34 cellular contexts compared by ENCODE assay signal in genomic region chr17:10549108-10549842, GRCh38. TPM values are rescaled to one million over a fixed set of nuclear protein-coding genes. Genes with fewer than 3 reads are reported as not detected.
DNase-seq lines count a peak whose midpoint lies in the region; ATAC-seq, FAIRE-seq and TF ChIP-seq lines count a peak whose summit lies in the region.
"Had no signal": no experiment of that assay in that cellular context is flagged by ENCODE, and none has a peak within 500 bp of the region (broad histone marks: within the 10 kb centered on the region; RNA-seq: fewer than 3 reads in every experiment).

Gene MYH2 (minus strand): TSS chr17:10549658. CDS start chr17:10547920, 1,738 bp downstream.

- 20% methylated on average over 9 of the region's 9 CpGs; no CpG with 5 or more reads in 1 of the 2 experiments for WGBS in H1 (ENCODE audit: extremely low coverage in 1 of 2, insufficient coverage in 1 of 2, insufficient read length in 1 of 2, insufficient replicate concordance in 2 of 2, low coverage in 1 of 2, low lambda C conversion rate in 2 of 2, missing lambda C conversion rate in 1 of 2), 2 experiments
- no CpG with 5 or more reads among the region's 9 CpGs for WGBS in mesendoderm (ENCODE audit: extremely low coverage, insufficient coverage, low lambda C conversion rate)
- 42% methylated on average over 9 of the region's 9 CpGs for WGBS in smooth muscle cell (ENCODE audit: low lambda C conversion rate)

- peaks cover 18 to 25% of the 10 kb centered on the region in 2 donors for H3K27me3 Mint-ChIP-seq in natural killer cell treated with Interleukin-12 subunit alpha and Interleukin-12 subunit beta and Interleukin-15 and Interleukin-18, amount 100 ng/mL, for 72 hours

- H3K27ac Mint-ChIP-seq in natural killer cell treated with Interleukin-12 subunit alpha and Interleukin-12 subunit beta and Interleukin-15 and Interleukin-18, amount 100 ng/mL, for 72 hours: no peak within 1 kb of the TSS
- H3K27ac Mint-ChIP-seq: activated CD4-positive, alpha-beta T cell treated with anti-CD3 and anti-CD28 coated beads for 36 hours; activated CD8-positive, alpha-beta T cell treated with anti-CD3 and anti-CD28 coated beads, Interleukin-2, amount 10 ng/mL, durations not matched to agents 7 days and 5 days; activated T-helper 2 cell treated with anti-CD3 and anti-CD28 coated beads, Interferon-gamma antibody, Interleukin-2, Interleukin-4, amounts not matched to agents 10 μg/mL and 5 μg/mL and 100 μg/mL, durations not matched to agents 14 hours and 24 hours and 36 hours; naive B cell had no signal

- no peak within 1 kb of the TSS for H4K91ac ChIP-seq in H1 (replicated peaks; ENCODE audit: insufficient read length, low read length)

- no peaks in the 10 kb centered on the region for H3F3A ChIP-seq in smooth muscle cell (ENCODE audit: low read depth)

- H2BK20ac ChIP-seq in H1 (ENCODE audit: low read length): peak within 1 kb of the TSS; percentile 24; the same call in 1 of the 2 replicates

- no peak within 1 kb of the TSS for H3K23ac ChIP-seq in H1 (ENCODE audit: insufficient read length)
- no peak within 1 kb of the TSS for H3K23ac ChIP-seq in mesendoderm (ENCODE audit: low read length)

- POLR2A ChIA-PET in H1 (lab: Charles Lee; ENCODE audit: partially characterized antibody): no interaction called here

- H2BK15ac ChIP-seq in H1 (ENCODE audit: low read length) (no peak within 1 kb of the TSS), mesendoderm (replicated peaks; ENCODE audit: low read depth) (no peak within 1 kb of the TSS)

- no peaks in the 10 kb centered on the region; the same call in 1 of the 2 replicates for H3K23me2 ChIP-seq in H1 (ENCODE audit: low read depth, low read length)

- H2BK5ac ChIP-seq in H1 (ENCODE audit: low read depth, low read length) (peak within 1 kb of the TSS; percentile 71; the same call in 1 of the 2 replicates), mesendoderm (ENCODE audit: low read length) (no peak within 1 kb of the TSS)

- no peaks in the 10 kb centered on the region for H3K36me3 Mint-ChIP-seq in natural killer cell treated with Interleukin-12 subunit alpha and Interleukin-12 subunit beta and Interleukin-15 and Interleukin-18, amount 100 ng/mL, for 72 hours
- H3K36me3 Mint-ChIP-seq: naive B cell had no signal

- H4K20me1 ChIP-seq in H1 (replicated peaks in 1 of 2; ENCODE audit: control insufficient read depth in 1 of 2, insufficient read depth in 2 of 2, low read length in 2 of 2) (no peaks in the 10 kb centered on the region), smooth muscle cell (ENCODE audit: low read depth) (no peaks in the 10 kb centered on the region)

- TF ChIP-seq POLR2A in H1 (IDR thresholded peaks at IDR 0.05; ENCODE audit: control extremely low read depth in 1 of 2, low read depth in 2 of 2, low read length in 2 of 2): no peak

- ATAC-seq in natural killer cell treated with Interleukin-12 subunit alpha and Interleukin-12 subunit beta and Interleukin-15 and Interleukin-18, amount 100 ng/mL, for 72 hours: no peak
- ATAC-seq: activated CD4-positive, alpha-beta T cell treated with anti-CD3 and anti-CD28 coated beads for 36 hours; activated CD8-positive, alpha-beta T cell treated with anti-CD3 and anti-CD28 coated beads, Interleukin-2, amount 10 ng/mL, durations not matched to agents 7 days and 5 days; left ventricle myocardium superior had no signal

- H3K9ac ChIP-seq in H1 (replicated peaks in 1 of 4; ENCODE audit: extremely low read depth in 1 of 4, low read depth in 3 of 4, low read length in 3 of 4) (no peak within 1 kb of the TSS; a peak in 1 of 7 replicates), mesendoderm (ENCODE audit: low read length) (no peak within 1 kb of the TSS), smooth muscle cell (ENCODE audit: low read depth) (no peak within 1 kb of the TSS)

- peak within 1 kb of the TSS; percentile 53 to 57 for H3K4me2 ChIP-seq in H1 (ENCODE audit: insufficient read depth in 1 of 2, low read depth in 2 of 2, low read length in 2 of 2)
- H3K4me2 ChIP-seq in mesendoderm (ENCODE audit: low read length): no peak within 1 kb of the TSS
- no peak within 1 kb of the TSS for H3K4me2 ChIP-seq in smooth muscle cell

- no peaks in the 10 kb centered on the region for H3K4me1 Mint-ChIP-seq in natural killer cell treated with Interleukin-12 subunit alpha and Interleukin-12 subunit beta and Interleukin-15 and Interleukin-18, amount 100 ng/mL, for 72 hours (ENCODE audit: low read depth in 2 of 2)
- H3K4me1 Mint-ChIP-seq: activated CD4-positive, alpha-beta T cell treated with anti-CD3 and anti-CD28 coated beads for 36 hours; naive B cell had no signal

- no peak for TF ChIP-seq RAD21 in H1 (IDR thresholded peaks at IDR 0.05 in 1 of 2, conservative IDR thresholded peaks at IDR 0.05 in 1 of 2; ENCODE audit: low read depth in 2 of 2, low read length in 2 of 2)

- H3K79me2 ChIP-seq in H1 (ENCODE audit: control insufficient read depth in 1 of 2, insufficient read depth in 2 of 2, low read length in 2 of 2) (no peaks in the 10 kb centered on the region), mesendoderm (ENCODE audit: control insufficient read depth, insufficient read depth, low read length) (no peaks in the 10 kb centered on the region), smooth muscle cell (ENCODE audit: low read depth) (no peaks in the 10 kb centered on the region)

- H3K9me3 Mint-ChIP-seq in natural killer cell treated with Interleukin-12 subunit alpha and Interleukin-12 subunit beta and Interleukin-15 and Interleukin-18, amount 100 ng/mL, for 72 hours: no peaks in the 10 kb centered on the region
- H3K9me3 Mint-ChIP-seq: activated T-helper 2 cell treated with anti-CD3 and anti-CD28 coated beads, Interferon-gamma antibody, Interleukin-2, Interleukin-4, amounts not matched to agents 10 μg/mL and 5 μg/mL and 100 μg/mL, durations not matched to agents 14 hours and 24 hours and 36 hours had no signal

- CTCF ChIA-PET in H1 (lab: Charles Lee; ENCODE audit: partially characterized antibody): no interaction called here

- H3K27me3 ChIP-seq in H7 (ENCODE audit: control insufficient read depth, insufficient read depth, low read length): no peaks in the 10 kb centered on the region
- H3K27me3 ChIP-seq in H1 (replicated peaks in 1 of 4; ENCODE audit: control insufficient read depth in 3 of 4, extremely low read depth in 1 of 4, insufficient read depth in 3 of 4, low read length in 3 of 4): no peaks in the 10 kb centered on the region
- H3K27me3 ChIP-seq in mesendoderm (ENCODE audit: insufficient read depth, low read length, poor library complexity): no peaks in the 10 kb centered on the region
- peaks cover 4% of the 10 kb centered on the region for H3K27me3 ChIP-seq in smooth muscle cell (ENCODE audit: low read depth)
- H3K27me3 ChIP-seq: brain microvascular endothelial cell, Peyer's patch had no signal

- FAIRE-seq in H1 (lab: Jason Lieb, UNC): peak; percentile 69
- FAIRE-seq: endothelial cell of umbilical vein, H54 had no signal

- H3K4me3 ChIP-seq in H7 (ENCODE audit: insufficient read depth, low read depth, low read length) (no peak within 1 kb of the TSS), H1 (ENCODE audit: extremely low read depth in 1 of 4, insufficient read depth in 2 of 4, low read depth in 3 of 4, low read length in 4 of 4) (peak within 1 kb of the TSS in 2 of 4 experiments; percentile 1 to 43; a peak in 4 of 8 replicates), mesendoderm (ENCODE audit: low read length) (no peak within 1 kb of the TSS), smooth muscle cell (no peak within 1 kb of the TSS)
- H3K4me3 ChIP-seq: Peyer's patch, suprapubic skin had no signal

- no peak for TF ChIP-seq EP300 in H1 (IDR thresholded peaks at IDR 0.05; ENCODE audit: borderline replicate concordance in 1 of 2, low read depth in 2 of 2, low read length in 2 of 2)

- H2BK12ac ChIP-seq in H1 (ENCODE audit: low read depth, low read length): peak within 1 kb of the TSS; percentile 7; the same call in 1 of the 2 replicates

- H2AFZ ChIP-seq in H1 (ENCODE audit: low read length) (no peak within 1 kb of the TSS; the same call in 1 of the 2 replicates), smooth muscle cell (ENCODE audit: low read depth) (no peak within 1 kb of the TSS)

- H4K5ac ChIP-seq in H1 (ENCODE audit: insufficient read length, low read depth, low read length) (peak within 1 kb of the TSS; percentile 47), mesendoderm (ENCODE audit: low read length) (no peak within 1 kb of the TSS)

- no peak within 1 kb of the TSS for H2AK5ac ChIP-seq in H1 (ENCODE audit: low read depth, low read length)
- no peak within 1 kb of the TSS for H2AK5ac ChIP-seq in mesendoderm (ENCODE audit: low read length)

- H3K4ac ChIP-seq in H1 (replicated peaks; ENCODE audit: insufficient read length, low read depth, low read length): no peak within 1 kb of the TSS
- no peak within 1 kb of the TSS for H3K4ac ChIP-seq in mesendoderm (ENCODE audit: low read depth, low read length)

- DNase-seq in H7 (peak; percentile 19), H1 (ENCODE audit: low read depth in 1 of 2, low spot score in 2 of 2) (peak in 1 of 2 experiments; percentile 27), mesendoderm (peak; percentile 51), retina (peak; percentile 10), DMS 273 treated with DMSO at 0.1 percent for 48 hours (lab: John Stamatoyannopoulos, UW) (no peak), smooth muscle cell (lab: John Stamatoyannopoulos, UW; ENCODE audit: unreplicated experiment) (no peak)
- DNase-seq in natural killer cell treated with Interleukin-12 subunit alpha and Interleukin-12 subunit beta and Interleukin-15 and Interleukin-18, amount 100 ng/mL, for 72 hours (ENCODE audit: low spot score): no peak
- no peak for DNase-seq in activated CD8-positive, alpha-beta memory T cell treated with anti-CD3 and anti-CD28 coated beads for 24 hours
- DNase-seq: activated CD4-positive, alpha-beta T cell treated with anti-CD3 and anti-CD28 coated beads for 36 hours; activated CD8-positive, alpha-beta T cell treated with anti-CD3 and anti-CD28 coated beads, Interleukin-2, amount 10 ng/mL, durations not matched to agents 7 days and 5 days; activated naive CD4-positive, alpha-beta T cell treated with anti-CD3 and anti-CD28 coated beads, Interleukin-2, amount 50 U/mL, for 16 hours; brain microvascular endothelial cell; DMS79 treated with DMSO at 0.1 percent for 48 hours; hippocampal formation; islet precursor cell; Karpas-422; left ventricle myocardium superior; naive B cell; NCI-H1417 treated with DMSO at 0.1 percent for 48 hours; NCI-H2029 treated with DMSO at 0.1 percent for 48 hours; NCI-H345; Peyer's patch; SHP77 treated with DMSO at 0.1 percent for 48 hours; stimulated activated CD4-positive, alpha-beta T cell treated with anti-CD3 and anti-CD28 coated beads, Interleukin-1b, Interleukin-23, amount 100 ng/mL, for 48 hours; stimulated activated naive CD4-positive, alpha-beta T cell treated with Interleukin-2 at 50 U/mL for 16 hours had no signal

- H3K36me3 ChIP-seq in H7 (replicated peaks; ENCODE audit: control insufficient read depth, insufficient read depth, low read length) (no peaks in the 10 kb centered on the region), H1 (ENCODE audit: control insufficient read depth in 2 of 4, insufficient read depth in 4 of 4, low read length in 3 of 4) (no peaks in the 10 kb centered on the region), mesendoderm (ENCODE audit: control insufficient read depth, insufficient read depth, low read length) (no peaks in the 10 kb centered on the region), smooth muscle cell (ENCODE audit: low read depth) (no peaks in the 10 kb centered on the region)
- H3K36me3 ChIP-seq: brain microvascular endothelial cell, Peyer's patch, suprapubic skin had no signal

- H3K4me1 ChIP-seq in H1 (replicated peaks in 1 of 4; ENCODE audit: control insufficient read depth in 3 of 4, insufficient read depth in 4 of 4, low read length in 3 of 4) (peaks cover 3 to 12% (median 6%) of the 10 kb centered on the region in 4 experiments; a peak in 5 of 7 replicates), mesendoderm (ENCODE audit: control insufficient read depth, low read depth, low read length) (no peaks in the 10 kb centered on the region), smooth muscle cell (ENCODE audit: low read depth) (peaks cover 24% of the 10 kb centered on the region)
- H3K4me1 ChIP-seq: Peyer's patch, suprapubic skin had no signal

- H3K56ac ChIP-seq in H1 (replicated peaks; ENCODE audit: insufficient read length, low read depth, low read length) (no peak within 1 kb of the TSS), mesendoderm (ENCODE audit: low read length) (no peak within 1 kb of the TSS)

- H3K18ac ChIP-seq in H1 (ENCODE audit: extremely low read depth, low read length): 0 out of 2 replicates have a peak within 1 kb of the TSS, but pooled peaks have one; percentile 34
- H3K18ac ChIP-seq in mesendoderm (ENCODE audit: low read length): no peak within 1 kb of the TSS

- H3K9me3 ChIP-seq in H1 (ENCODE audit: insufficient read depth in 2 of 2, low read depth in 1 of 2, low read length in 1 of 2): no peaks in the 10 kb centered on the region
- no peaks in the 10 kb centered on the region for H3K9me3 ChIP-seq in smooth muscle cell (replicated peaks; ENCODE audit: low read depth)
- H3K9me3 ChIP-seq: Peyer's patch, suprapubic skin had no signal

- H3K79me1 ChIP-seq in H1 (ENCODE audit: low read depth, low read length) (no peaks in the 10 kb centered on the region), mesendoderm (ENCODE audit: low read length) (no peaks in the 10 kb centered on the region)

- no peak within 1 kb of the TSS for H3K4me3 Mint-ChIP-seq in natural killer cell treated with Interleukin-12 subunit alpha and Interleukin-12 subunit beta and Interleukin-15 and Interleukin-18, amount 100 ng/mL, for 72 hours
- H3K4me3 Mint-ChIP-seq: activated CD4-positive, alpha-beta T cell treated with anti-CD3 and anti-CD28 coated beads for 36 hours; activated CD8-positive, alpha-beta T cell treated with anti-CD3 and anti-CD28 coated beads, Interleukin-2, amount 10 ng/mL, durations not matched to agents 7 days and 5 days; naive B cell had no signal

- no peak for TF ChIP-seq CTCF in H1 (IDR thresholded peaks at IDR 0.05; ENCODE audit: control extremely low read depth in 1 of 3, insufficient read depth in 1 of 3, low read depth in 1 of 3, low read length in 3 of 3)
- no peak for TF ChIP-seq CTCF in smooth muscle cell (IDR thresholded peaks at IDR 0.05; ENCODE audit: borderline replicate concordance, insufficient read depth, poor library complexity, severe bottlenecking)

- H3K27ac ChIP-seq in H1 (ENCODE audit: low read depth, low read length) (peak within 1 kb of the TSS; percentile 45; the same call in 1 of the 2 replicates), mesendoderm (ENCODE audit: low read depth, low read length) (no peak within 1 kb of the TSS), smooth muscle cell (ENCODE audit: low read depth) (no peak within 1 kb of the TSS)
- H3K27ac ChIP-seq: brain microvascular endothelial cell, C4-2B, Peyer's patch, suprapubic skin had no signal

- no peak within 1 kb of the TSS for H3K14ac ChIP-seq in H1 (ENCODE audit: insufficient read length)

- H2BK120ac ChIP-seq in H1 (replicated peaks; ENCODE audit: low read depth, low read length): peak within 1 kb of the TSS; percentile 82
- H2BK120ac ChIP-seq in mesendoderm (ENCODE audit: low read depth, low read length): no peak within 1 kb of the TSS

- H4K8ac ChIP-seq in H1 (ENCODE audit: extremely low read depth, insufficient read depth, low read length): no peak within 1 kb of the TSS
- H4K8ac ChIP-seq in mesendoderm (ENCODE audit: low read depth, low read length): no peak within 1 kb of the TSS

RNA-seq across cellular contexts. Expression of gene MYH2, which starts in this region (rescaled TPM):
- total RNA-seq in H7 (2014; rRNA removed; shearing (Covaris generic)): 0.17 and 0.26 TPM in 2 replicates
- total RNA-seq in H1 (2021; fragmentation: NEBNext Ultra II Directional; extraction: Animal tissue kit (Norgen Biotek cat#: 25700)): 9.0 and 9.5 TPM in 2 replicates
- polyA plus RNA-seq in H1 (2011; rRNA removed) (1.0 and 2.7 TPM in 2 replicates), smooth muscle cell (not detected in 2 replicates)
- polyA plus RNA-seq in H1 (2011; cell fraction: cytosol; rRNA removed): 1.7 TPM
- 3.5 TPM for polyA plus RNA-seq in H1 (2011; cell fraction: nucleus; rRNA removed)
- 2.9 to 3.8 TPM (median 3.4 TPM) in 4 replicates for polyA plus RNA-seq in H1 (2012, experiment 1 of 2)
- 0.16 TPM for polyA plus RNA-seq in H1 (2012, experiment 2 of 2)
- 4.9 TPM for polyA plus RNA-seq in H1 (2013, experiment 1 of 2)
- 4.7 TPM for polyA plus RNA-seq in H1 (2013, experiment 2 of 2)
- polyA minus RNA-seq in H1 (2011; rRNA and poly(A)+ RNA removed): 3.4 and 5.2 TPM in 2 replicates
- polyA minus RNA-seq in H1 (2011; cell fraction: cytosol; rRNA and poly(A)+ RNA removed): 3.8 TPM
- 3.0 TPM for polyA minus RNA-seq in H1 (2011; cell fraction: nucleus; rRNA and poly(A)+ RNA removed)
- 0.42 TPM for polyA plus RNA-seq in mesendoderm (2013, experiment 1 of 2)
- 0.36 TPM for polyA plus RNA-seq in mesendoderm (2013, experiment 2 of 2)
- not detected for total RNA-seq in natural killer cell treated with Interleukin-12 subunit alpha and Interleukin-12 subunit beta and Interleukin-15 and Interleukin-18, amount 100 ng/mL, for 72 hours
- total RNA-seq in smooth muscle cell: not detected in 2 replicates
- total RNA-seq: activated CD4-positive, alpha-beta T cell treated with anti-CD3 and anti-CD28 coated beads for 36 hours; activated CD8-positive, alpha-beta T cell treated with anti-CD3 and anti-CD28 coated beads, Interleukin-2, amount 10 ng/mL, durations not matched to agents 7 days and 5 days; activated T-helper 2 cell treated with anti-CD3 and anti-CD28 coated beads, Interferon-gamma antibody, Interleukin-2, Interleukin-4, amounts not matched to agents 10 μg/mL and 5 μg/mL and 100 μg/mL, durations not matched to agents 14 hours and 24 hours and 36 hours; dermis microvascular lymphatic vessel endothelial cell; endothelial cell of umbilical vein; mesenteric fat pad; osteocyte; suprapubic skin had no signal
- polyA plus RNA-seq: AG04450, endothelial cell of umbilical vein had no signal

Comparison
In these comparisons a context has a peak if more than half of its experiments do, and no peak if none do; other contexts are left out.
1. Peak in DNase-seq in H7; RNA of the gene not detected or under 1 TPM.
2. DNase-seq: peak in mesendoderm (single experiment) and retina (single experiment); none in DMS 273 treated with DMSO at 0.1 percent for 48 hours (single experiment), natural killer cell treated with Interleukin-12 subunit alpha and Interleukin-12 subunit beta and Interleukin-15 and Interleukin-18, amount 100 ng/mL, for 72 hours (single experiment), activated CD8-positive, alpha-beta memory T cell treated with anti-CD3 and anti-CD28 coated beads for 24 hours (single experiment) and smooth muscle cell (single experiment).
3. H3K4me2 ChIP-seq: peak in H1 (2 of 2); none in mesendoderm (single experiment) and smooth muscle cell (single experiment).